ENCODE assay signal across 11 cellular contexts in the genomic region with DNA sequence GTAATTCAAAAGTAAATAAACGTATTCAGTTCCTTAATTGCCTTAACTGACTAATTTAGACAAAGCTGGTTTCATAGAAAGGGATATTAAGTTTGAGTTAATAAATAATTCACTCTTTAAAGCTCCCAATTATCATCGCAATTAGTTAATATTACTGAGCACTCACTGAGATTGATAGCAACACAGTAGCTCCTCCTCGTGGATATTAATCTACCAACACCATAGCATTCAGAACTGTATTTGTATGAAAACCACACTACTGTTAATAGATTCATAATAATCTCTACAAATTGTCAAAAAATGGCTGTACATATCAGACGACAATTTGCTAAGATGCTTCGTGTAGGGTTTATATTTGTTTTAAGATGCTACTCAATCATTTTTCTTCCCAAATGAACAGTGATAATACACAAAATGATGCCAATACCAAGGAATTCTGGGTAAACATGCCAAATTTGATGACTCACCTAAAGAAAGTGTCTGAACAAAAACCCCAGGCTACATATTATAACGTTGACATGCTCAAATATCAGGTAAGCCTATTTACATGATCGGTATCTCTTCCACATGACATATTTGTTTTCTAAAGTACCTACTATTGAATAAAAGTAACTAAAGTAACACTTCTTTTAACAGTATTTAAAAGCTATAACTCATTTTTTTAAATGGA. TPM values are rescaled to one million over a fixed set of nuclear protein-coding genes. Genes with fewer than 3 reads are reported as not detected.
A peak's percentile ranks its signal among the peaks of the same experiment; 100 is the strongest.
DNase-seq lines count a peak whose midpoint lies in the region; ATAC-seq and TF ChIP-seq lines count a peak whose summit lies in the region.
"Had no signal": no experiment of that assay in that cellular context is flagged by ENCODE, and none has a peak within 500 bp of the region (broad histone marks: within the 10 kb centered on the region; RNA-seq: fewer than 3 reads in every experiment).

No MANE protein-coding gene starts in this region.

- POLR2A ChIA-PET in OCI-LY7 (lab: Charles Lee): interaction anchor here (0.6 to 1.2 kb wide), 7 partner anchors 10 to 1644 kb away, joined by 3 to 4 read pairs (median 3); no protein-coding TSS in a partner anchor

- H3K9me2 ChIP-seq in OCI-LY7 (ENCODE audit: insufficient read depth, low read length): no peaks in the 10 kb centered on the region
- H3K9me2 ChIP-seq in GM23338 (ENCODE audit: insufficient read depth): no peaks in the 10 kb centered on the region

- H3K4me1 ChIP-seq in OCI-LY7 (ENCODE audit: insufficient read depth, low read length, poor library complexity, severe bottlenecking) (peaks cover 19% of the 10 kb centered on the region), GM23338 (ENCODE audit: insufficient read depth) (peaks cover 10% of the 10 kb centered on the region)

- H3K36me3 ChIP-seq in OCI-LY7 (ENCODE audit: insufficient read depth, low read length) (no peaks in the 10 kb centered on the region), GM23338 (ENCODE audit: insufficient read depth) (no peaks in the 10 kb centered on the region)

- H3K9me3 Mint-ChIP-seq in GM23338: no peaks in the 10 kb centered on the region; the same call in 2 of the 3 replicates

- H2AFZ ChIP-seq in OCI-LY7 (ENCODE audit: low read length): peak overlapping the region; percentile 70
- no peak overlapping the region for H2AFZ ChIP-seq in GM23338

- no peak overlapping the region for H3K27ac Mint-ChIP-seq in GM23338
- H3K27ac Mint-ChIP-seq: CD4-positive, alpha-beta memory T cell had no signal

- H3K27ac ChIP-seq in OCI-LY7 (ENCODE audit: low read depth, low read length, poor library complexity, severe bottlenecking) (no peak overlapping the region), GM23338 (ENCODE audit: low read depth) (no peak overlapping the region)

- H3K4me1 Mint-ChIP-seq in GM23338: peaks cover 10% of the 10 kb centered on the region

- no peaks in the 10 kb centered on the region for H3F3A ChIP-seq in GM23338 (replicated peaks; ENCODE audit: low read depth)

- H3K79me2 ChIP-seq in OCI-LY7 (ENCODE audit: insufficient read depth, low read depth, low read length) (no peaks in the 10 kb centered on the region), GM23338 (replicated peaks; ENCODE audit: insufficient read depth) (no peaks in the 10 kb centered on the region)

- peak overlapping the region; percentile 20; the same call in 1 of the 2 replicates for H3K4me2 ChIP-seq in OCI-LY7 (ENCODE audit: low read length)
- no peak overlapping the region for H3K4me2 ChIP-seq in GM23338

- intact Hi-C loops in OCI-LY7 (cut with micrococcal nuclease; ENCODE audit: unreplicated experiment): no loop called here

- no peak overlapping the region for H3K4me3 ChIP-seq in AG10803 (ENCODE audit: low read length)
- H3K4me3 ChIP-seq in OCI-LY7 (ENCODE audit: low read depth, low read length, poor library complexity, severe bottlenecking): no peak overlapping the region
- no peak overlapping the region for H3K4me3 ChIP-seq in GM23338

- H3K36me3 Mint-ChIP-seq in GM23338 (ENCODE audit: low read depth): no peaks in the 10 kb centered on the region
- H3K36me3 Mint-ChIP-seq: CD4-positive, alpha-beta memory T cell had no signal

- H3K4me3 Mint-ChIP-seq in GM23338: no peak overlapping the region
- H3K4me3 Mint-ChIP-seq: CD4-positive, alpha-beta memory T cell had no signal

- BruUV-seq in OCI-LY7 (replicated peaks; lab: Mats Ljungman, UMichigan): no TSS peak

- peak; percentile 41 for ATAC-seq in GM18867 (IDR thresholded peaks at IDR 0.05; ENCODE audit: unreplicated experiment)
- ATAC-seq in GM21619 (IDR thresholded peaks at IDR 0.05; ENCODE audit: unreplicated experiment): no peak
- ATAC-seq in GM23338: no peak

- TF ChIP-seq CTCF in AG10803 (conservative IDR thresholded peaks at IDR 0.05; ENCODE audit: low read length) (no peak), OCI-LY7 (conservative IDR thresholded peaks at IDR 0.05; ENCODE audit: low read length) (peak; percentile 71), GM23338 (conservative IDR thresholded peaks at IDR 0.05; ENCODE audit: low read depth in 2 of 2) (no peak)

- no peaks in the 10 kb centered on the region for H3K9me3 ChIP-seq in OCI-LY7 (ENCODE audit: low read length)

- H3K27me3 Mint-ChIP-seq in GM23338 (ENCODE audit: insufficient read depth, low read depth, poor library complexity): no peaks in the 10 kb centered on the region
- H3K27me3 Mint-ChIP-seq: CD4-positive, alpha-beta memory T cell had no signal

- no peaks in the 10 kb centered on the region for H4K20me1 ChIP-seq in OCI-LY7 (ENCODE audit: insufficient read depth, low read length)
- H4K20me1 ChIP-seq in GM23338 (replicated peaks; ENCODE audit: insufficient read depth): no peaks in the 10 kb centered on the region

- no peaks in the 10 kb centered on the region for H3K27me3 ChIP-seq in GM23338 (ENCODE audit: insufficient read depth)

- CTCF ChIA-PET in OCI-LY7 (lab: Charles Lee; ENCODE audit: unreplicated experiment): interaction anchor here (0.6 kb wide), 1 partner anchor 107 kb away, joined by 3 read pairs; no protein-coding TSS in a partner anchor

- DNase-seq in AG10803 (ENCODE audit: low read depth): peak; percentile 21
- peak; percentile 11 for DNase-seq in OCI-LY7 (ENCODE audit: low spot score)
- DNase-seq in dermis microvascular lymphatic vessel endothelial cell (ENCODE audit: low read depth in 2 of 2): peak; percentile 25 to 55
- no peak for DNase-seq in NOMO-1 (lab: John Stamatoyannopoulos, UW; ENCODE audit: unreplicated experiment in 2 of 2)
- DNase-seq in NCI-H1417 treated with DMSO at 0.1 percent for 48 hours (lab: John Stamatoyannopoulos, UW): no peak
- DNase-seq in GM23338 (ENCODE audit: low spot score): no peak
- DNase-seq: CD4-positive, alpha-beta memory T cell; stimulated activated naive CD8-positive, alpha-beta T cell treated with anti-CD3 and anti-CD28 coated beads, Interleukin-15, Interleukin-2, amounts not matched to agents 100 U/mL and 50 U/mL, for 24 hours had no signal

TF ChIP-seq in GM23338, 12 proteins besides CTCF, POLR2A, EP300 and RAD21 (continues in another document):
- TF ChIP-seq, protein P1, sequence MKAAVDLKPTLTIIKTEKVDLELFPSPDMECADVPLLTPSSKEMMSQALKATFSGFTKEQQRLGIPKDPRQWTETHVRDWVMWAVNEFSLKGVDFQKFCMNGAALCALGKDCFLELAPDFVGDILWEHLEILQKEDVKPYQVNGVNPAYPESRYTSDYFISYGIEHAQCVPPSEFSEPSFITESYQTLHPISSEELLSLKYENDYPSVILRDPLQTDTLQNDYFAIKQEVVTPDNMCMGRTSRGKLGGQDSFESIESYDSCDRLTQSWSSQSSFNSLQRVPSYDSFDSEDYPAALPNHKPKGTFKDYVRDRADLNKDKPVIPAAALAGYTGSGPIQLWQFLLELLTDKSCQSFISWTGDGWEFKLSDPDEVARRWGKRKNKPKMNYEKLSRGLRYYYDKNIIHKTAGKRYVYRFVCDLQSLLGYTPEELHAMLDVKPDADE (IDR thresholded peaks at IDR 0.05): no peak
- TF ChIP-seq ZNF114 (CRISPR knock-in tag; IDR thresholded peaks at IDR 0.05) (no peak), NANOG (IDR thresholded peaks at IDR 0.05; ENCODE audit: borderline replicate concordance) (no peak), JUNB (IDR thresholded peaks at IDR 0.05; ENCODE audit: unreplicated experiment) (no peak)
- TF ChIP-seq, protein P2, sequence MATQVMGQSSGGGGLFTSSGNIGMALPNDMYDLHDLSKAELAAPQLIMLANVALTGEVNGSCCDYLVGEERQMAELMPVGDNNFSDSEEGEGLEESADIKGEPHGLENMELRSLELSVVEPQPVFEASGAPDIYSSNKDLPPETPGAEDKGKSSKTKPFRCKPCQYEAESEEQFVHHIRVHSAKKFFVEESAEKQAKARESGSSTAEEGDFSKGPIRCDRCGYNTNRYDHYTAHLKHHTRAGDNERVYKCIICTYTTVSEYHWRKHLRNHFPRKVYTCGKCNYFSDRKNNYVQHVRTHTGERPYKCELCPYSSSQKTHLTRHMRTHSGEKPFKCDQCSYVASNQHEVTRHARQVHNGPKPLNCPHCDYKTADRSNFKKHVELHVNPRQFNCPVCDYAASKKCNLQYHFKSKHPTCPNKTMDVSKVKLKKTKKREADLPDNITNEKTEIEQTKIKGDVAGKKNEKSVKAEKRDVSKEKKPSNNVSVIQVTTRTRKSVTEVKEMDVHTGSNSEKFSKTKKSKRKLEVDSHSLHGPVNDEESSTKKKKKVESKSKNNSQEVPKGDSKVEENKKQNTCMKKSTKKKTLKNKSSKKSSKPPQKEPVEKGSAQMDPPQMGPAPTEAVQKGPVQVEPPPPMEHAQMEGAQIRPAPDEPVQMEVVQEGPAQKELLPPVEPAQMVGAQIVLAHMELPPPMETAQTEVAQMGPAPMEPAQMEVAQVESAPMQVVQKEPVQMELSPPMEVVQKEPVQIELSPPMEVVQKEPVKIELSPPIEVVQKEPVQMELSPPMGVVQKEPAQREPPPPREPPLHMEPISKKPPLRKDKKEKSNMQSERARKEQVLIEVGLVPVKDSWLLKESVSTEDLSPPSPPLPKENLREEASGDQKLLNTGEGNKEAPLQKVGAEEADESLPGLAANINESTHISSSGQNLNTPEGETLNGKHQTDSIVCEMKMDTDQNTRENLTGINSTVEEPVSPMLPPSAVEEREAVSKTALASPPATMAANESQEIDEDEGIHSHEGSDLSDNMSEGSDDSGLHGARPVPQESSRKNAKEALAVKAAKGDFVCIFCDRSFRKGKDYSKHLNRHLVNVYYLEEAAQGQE (IDR thresholded peaks at IDR 0.05; ENCODE audit: unreplicated experiment): no peak

RNA-seq across cellular contexts. Expression of a gene that starts 18.8 kb away (rescaled TPM):
- 0.59 and 0.66 TPM in 2 replicates for total RNA-seq in OCI-LY7 (2014; rRNA removed; shearing (Covaris generic))
- total RNA-seq in OCI-LY7 (2022) (0.30 TPM in 1 of 2 replicates, not detected in the other), dermis microvascular lymphatic vessel endothelial cell (0.51 and 0.77 TPM in 2 replicates)
- total RNA-seq in GM23338 (2014; rRNA removed; shearing (Covaris generic)): 2.6 and 2.8 TPM in 2 replicates
- 0.95 and 1.3 TPM in 2 replicates for polyA plus RNA-seq in GM23338 (2016; fragmentation: Nextera tagmentation; extraction: Ambion mirVana)
- total RNA-seq: CD4-positive, alpha-beta memory T cell; T-helper 2 cell treated with Interferon-gamma antibody and Interleukin-4, amounts not matched to agents 100 ng/mL and 5 ng/mL, for 36 hours had no signal
- polyA plus RNA-seq: CD4-positive, alpha-beta memory T cell had no signal

Comparison
In these comparisons a context has a peak if more than half of its experiments do, and no peak if none do; other contexts are left out.
1. DNase-seq: peak in AG10803 (single experiment), OCI-LY7 (single experiment) and dermis microvascular lymphatic vessel endothelial cell (2 of 2); none in NOMO-1 (0 of 2), NCI-H1417 treated with DMSO at 0.1 percent for 48 hours (single experiment) and GM23338 (single experiment).